Comparison of ENCODE assay signal across 34 cellular contexts in genomic region chr21:15439726-15440125, GRCh38.
"Had no signal": no experiment of that assay in that cellular context is flagged by ENCODE, and none has a peak within 500 bp of the region (broad histone marks: within the 10 kb centered on the region; RNA-seq: fewer than 3 reads in every experiment).

No MANE protein-coding gene starts in this region.

- H3K9me3 ChIP-seq: MG63, Peyer's patch, SJSA1, SK-N-SH had no signal

- H3K27me3 Mint-ChIP-seq: activated CD4-positive, alpha-beta T cell treated with anti-CD3 and anti-CD28 coated beads for 36 hours; activated CD4-positive, alpha-beta T cell treated with anti-CD3 and anti-CD28 coated beads, Interleukin-2, amount 10 ng/mL, durations not matched to agents 7 days and 5 days; activated T-cell treated with anti-CD3 and anti-CD28 coated beads, Interleukin-2, amount 50 U/mL, for 24 hours; central memory CD8-positive, alpha-beta T cell had no signal

- H3K36me3 Mint-ChIP-seq: activated naive CD4-positive, alpha-beta T cell treated with anti-CD3 and anti-CD28 coated beads, Interleukin-2, amount 50 U/mL, for 72 hours had no signal

- H3K4me1 ChIP-seq: Peyer's patch, SJSA1 had no signal

- H3K27me3 ChIP-seq: brain microvascular endothelial cell, MG63, Peyer's patch, SJSA1 had no signal

- H3K4me3 Mint-ChIP-seq: activated CD4-positive, alpha-beta T cell treated with anti-CD3 and anti-CD28 coated beads for 36 hours; activated CD4-positive, alpha-beta T cell treated with anti-CD3 and anti-CD28 coated beads, Interleukin-2, amount 10 ng/mL, durations not matched to agents 7 days and 5 days; activated CD8-positive, alpha-beta T cell treated with anti-CD3 and anti-CD28 coated beads, Interleukin-2, amount 10 ng/mL, durations not matched to agents 7 days and 5 days; activated naive CD4-positive, alpha-beta T cell treated with anti-CD3 and anti-CD28 coated beads for 36 hours; activated T-cell treated with anti-CD3 and anti-CD28 coated beads, Interleukin-2, amount 50 U/mL, for 24 hours; central memory CD8-positive, alpha-beta T cell; T-helper 1 cell treated with Interleukin-12 subunit alpha and Interleukin-12 subunit beta and Interleukin-4 antibody, amounts not matched to agents 30 μg/mL and 1 μg/mL, for 36 hours; T-helper 2 cell treated with Interferon-gamma antibody and Interleukin-4, amounts not matched to agents 5 μg/mL and 100 μg/mL, for 36 hours had no signal

- H3K27ac ChIP-seq: brain microvascular endothelial cell, Peyer's patch, SJSA1 had no signal

- H3K27ac Mint-ChIP-seq: activated CD4-positive, alpha-beta T cell treated with anti-CD3 and anti-CD28 coated beads for 36 hours; activated CD4-positive, alpha-beta T cell treated with anti-CD3 and anti-CD28 coated beads, Interleukin-2, amount 10 ng/mL, durations not matched to agents 7 days and 5 days; activated CD8-positive, alpha-beta T cell treated with anti-CD3 and anti-CD28 coated beads, Interleukin-2, amount 10 ng/mL, durations not matched to agents 7 days and 5 days; activated naive CD4-positive, alpha-beta T cell treated with anti-CD3 and anti-CD28 coated beads for 36 hours; activated naive CD4-positive, alpha-beta T cell treated with anti-CD3 and anti-CD28 coated beads, Interleukin-2, amount 50 U/mL, for 72 hours; activated T-cell treated with anti-CD3 and anti-CD28 coated beads, Interleukin-2, amount 50 U/mL, for 24 hours; T-helper 1 cell treated with Interleukin-12 subunit alpha and Interleukin-12 subunit beta and Interleukin-4 antibody, amounts not matched to agents 30 μg/mL and 1 μg/mL, for 36 hours; T-helper 2 cell treated with Interferon-gamma antibody and Interleukin-4, amounts not matched to agents 5 μg/mL and 100 μg/mL, for 36 hours had no signal

- H3K9me3 Mint-ChIP-seq: activated CD4-positive, alpha-beta T cell treated with anti-CD3 and anti-CD28 coated beads, Interleukin-2, amount 10 ng/mL, durations not matched to agents 7 days and 5 days; activated naive CD4-positive, alpha-beta T cell treated with anti-CD3 and anti-CD28 coated beads for 36 hours; activated T-cell treated with anti-CD3 and anti-CD28 coated beads, Interleukin-2, amount 50 U/mL, for 24 hours; central memory CD8-positive, alpha-beta T cell; T-helper 2 cell treated with Interferon-gamma antibody and Interleukin-4, amounts not matched to agents 5 μg/mL and 100 μg/mL, for 36 hours had no signal

- DNase-seq: activated CD4-positive, alpha-beta T cell treated with anti-CD3 and anti-CD28 coated beads for 36 hours; activated CD4-positive, alpha-beta T cell treated with anti-CD3 and anti-CD28 coated beads, Interleukin-2, amount 10 ng/mL, durations not matched to agents 7 days and 5 days; activated CD4-positive, alpha-beta T cell treated with anti-CD3 and anti-CD28 coated beads, Interleukin-2, amount 50 U/mL, for 48 hours; activated CD8-positive, alpha-beta T cell treated with anti-CD3 and anti-CD28 coated beads, Interleukin-2, amount 10 ng/mL, durations not matched to agents 7 days and 5 days; activated gamma-delta T cell treated with Interleukin-2 at 50 U/mL for 16 hours; activated naive CD4-positive, alpha-beta T cell treated with anti-CD3 and anti-CD28 coated beads for 36 hours; activated T-cell treated with anti-CD3 and anti-CD28 coated beads, Interleukin-2, amount 50 U/mL, for 24 hours; amniotic stem cell; aorta; brain microvascular endothelial cell; Karpas-422; MG63; NCI-H1048; NCI-H1105 treated with DMSO at 0.1 percent for 48 hours; NCI-H1436; NCI-H187; NCI-H2029 treated with DMSO at 0.1 percent for 48 hours; NCI-H2107; NCI-H2171; NCI-H510A; NCI-H526; NCI-H748 treated with DMSO at 0.1 percent for 48 hours; NK-92 treated with Interleukin-12 subunit alpha and Interleukin-12 subunit beta, amount 100 ng/mL, for 24 hours; PC-3; Peyer's patch; RPMI8226; SHP77 treated with DMSO at 0.1 percent for 48 hours; SK-N-SH had no signal

- ATAC-seq: activated CD4-positive, alpha-beta T cell treated with anti-CD3 and anti-CD28 coated beads for 36 hours; activated CD4-positive, CD25-positive, alpha-beta regulatory T cell treated with anti-CD3 and anti-CD28 coated beads, Interleukin-2, amount 50 U/mL, for 24 hours; activated CD8-positive, alpha-beta T cell treated with anti-CD3 and anti-CD28 coated beads, Interleukin-2, amount 10 ng/mL, durations not matched to agents 7 days and 5 days; activated naive CD4-positive, alpha-beta T cell treated with anti-CD3 and anti-CD28 coated beads, Interleukin-2, amount 50 U/mL, for 72 hours; PC-3 had no signal

- H3K4me1 Mint-ChIP-seq: central memory CD8-positive, alpha-beta T cell had no signal

- H3K36me3 ChIP-seq: brain microvascular endothelial cell, MG63, Peyer's patch, SJSA1 had no signal

- H3K4me3 ChIP-seq: MG63, Peyer's patch, SJSA1 had no signal

- H3K4me2 ChIP-seq: SK-N-SH had no signal

- H3K9ac ChIP-seq: SK-N-SH had no signal
